ENCODE assay signal across 19 cellular contexts in genomic region chr17:35529868-35530267, GRCh38. TPM values are rescaled to one million over a fixed set of nuclear protein-coding genes. Genes with fewer than 3 reads are reported as not detected.
A peak's percentile ranks its signal among the peaks of the same experiment; 100 is the strongest.
DNase-seq lines count a peak whose midpoint lies in the region; ATAC-seq lines count a peak whose summit lies in the region.
"Had no signal": no experiment of that assay in that cellular context is flagged by ENCODE, and none has a peak within 500 bp of the region (broad histone marks: within the 10 kb centered on the region; RNA-seq: fewer than 3 reads in every experiment).

No MANE protein-coding gene starts in this region.

- peak overlapping the region; percentile 37 for H3K27ac Mint-ChIP-seq in activated naive CD4-positive, alpha-beta T cell treated with anti-CD3 and anti-CD28 coated beads, Interleukin-2, amount 50 U/mL, for 24 hours
- H3K27ac Mint-ChIP-seq in activated CD4-positive, alpha-beta memory T cell treated with anti-CD3 and anti-CD28 coated beads for 36 hours = peak overlapping the region; percentile 80
- peak overlapping the region; percentile 85 for H3K27ac Mint-ChIP-seq in activated naive CD8-positive, alpha-beta T cell treated with anti-CD3 and anti-CD28 coated beads, Interleukin-2, amount 50 U/mL, for 24 hours
- H3K27ac Mint-ChIP-seq in stimulated activated naive CD8-positive, alpha-beta T cell treated with anti-CD3 and anti-CD28 coated beads, Interleukin-15, amount 100 ng/mL, for 72 hours = peak overlapping the region; percentile 49 to 59

- peaks cover 87% of the 10 kb centered on the region for H3K4me1 Mint-ChIP-seq in activated naive CD4-positive, alpha-beta T cell treated with anti-CD3 and anti-CD28 coated beads, Interleukin-2, amount 50 U/mL, for 24 hours
- H3K4me1 Mint-ChIP-seq in activated CD4-positive, alpha-beta memory T cell treated with anti-CD3 and anti-CD28 coated beads for 36 hours (ENCODE audit: low read depth) = peaks cover 75% of the 10 kb centered on the region
- H3K4me1 Mint-ChIP-seq in activated naive CD8-positive, alpha-beta T cell treated with anti-CD3 and anti-CD28 coated beads, Interleukin-2, amount 50 U/mL, for 24 hours = peaks cover 78% of the 10 kb centered on the region
- H3K4me1 Mint-ChIP-seq in stimulated activated naive CD8-positive, alpha-beta T cell treated with anti-CD3 and anti-CD28 coated beads, Interleukin-15, amount 100 ng/mL, for 72 hours = peaks cover 76% of the 10 kb centered on the region

- intact Hi-C loops in activated CD4-positive, alpha-beta memory T cell treated with anti-CD3 and anti-CD28 coated beads for 36 hours (cut with micrococcal nuclease) = no loop called here

- CTCF ChIA-PET in activated CD4-positive, alpha-beta memory T cell treated with anti-CD3 and anti-CD28 coated beads for 36 hours (lab: Charles Lee) = interaction anchor here (0.6 to 0.9 kb wide), 2 partner anchors 9 to 275 kb away, joined by 3 to 8 read pairs; no protein-coding TSS in a partner anchor

- no peak for ATAC-seq in activated naive CD8-positive, alpha-beta T cell treated with anti-CD3 and anti-CD28 coated beads, Interleukin-2, amount 50 U/mL, for 24 hours
- peak; percentile 59 for ATAC-seq in stimulated activated naive CD8-positive, alpha-beta T cell treated with anti-CD3 and anti-CD28 coated beads, Interleukin-15, amount 100 ng/mL, for 72 hours
- ATAC-seq: HepG2 had no signal

- H3K27me3 Mint-ChIP-seq in activated naive CD4-positive, alpha-beta T cell treated with anti-CD3 and anti-CD28 coated beads, Interleukin-2, amount 50 U/mL, for 24 hours = no peaks in the 10 kb centered on the region
- no peaks in the 10 kb centered on the region for H3K27me3 Mint-ChIP-seq in activated CD4-positive, alpha-beta memory T cell treated with anti-CD3 and anti-CD28 coated beads for 36 hours
- H3K27me3 Mint-ChIP-seq in activated naive CD8-positive, alpha-beta T cell treated with anti-CD3 and anti-CD28 coated beads, Interleukin-2, amount 50 U/mL, for 24 hours = no peaks in the 10 kb centered on the region
- H3K27me3 Mint-ChIP-seq in stimulated activated naive CD8-positive, alpha-beta T cell treated with anti-CD3 and anti-CD28 coated beads, Interleukin-15, amount 100 ng/mL, for 72 hours = no peaks in the 10 kb centered on the region

- H3K9me3 Mint-ChIP-seq in activated naive CD4-positive, alpha-beta T cell treated with anti-CD3 and anti-CD28 coated beads, Interleukin-2, amount 50 U/mL, for 24 hours = no peaks in the 10 kb centered on the region
- H3K9me3 Mint-ChIP-seq in activated CD4-positive, alpha-beta memory T cell treated with anti-CD3 and anti-CD28 coated beads for 36 hours = peaks cover 8% of the 10 kb centered on the region
- H3K9me3 Mint-ChIP-seq in activated naive CD8-positive, alpha-beta T cell treated with anti-CD3 and anti-CD28 coated beads, Interleukin-2, amount 50 U/mL, for 24 hours = peaks cover 4% of the 10 kb centered on the region
- H3K9me3 Mint-ChIP-seq in stimulated activated naive CD8-positive, alpha-beta T cell treated with anti-CD3 and anti-CD28 coated beads, Interleukin-15, amount 100 ng/mL, for 72 hours = peaks cover 0 to 6% of the 10 kb centered on the region in 2 donors

- no peak overlapping the region for H3K4me3 Mint-ChIP-seq in activated naive CD4-positive, alpha-beta T cell treated with anti-CD3 and anti-CD28 coated beads, Interleukin-2, amount 50 U/mL, for 24 hours
- H3K4me3 Mint-ChIP-seq in activated CD4-positive, alpha-beta memory T cell treated with anti-CD3 and anti-CD28 coated beads for 36 hours = no peak overlapping the region
- H3K4me3 Mint-ChIP-seq in activated naive CD8-positive, alpha-beta T cell treated with anti-CD3 and anti-CD28 coated beads, Interleukin-2, amount 50 U/mL, for 24 hours = peak overlapping the region; percentile 68
- peak overlapping the region; percentile 35 to 86 for H3K4me3 Mint-ChIP-seq in stimulated activated naive CD8-positive, alpha-beta T cell treated with anti-CD3 and anti-CD28 coated beads, Interleukin-15, amount 100 ng/mL, for 72 hours
- H3K4me3 Mint-ChIP-seq: CD14-positive monocyte had no signal

- no peak for DNase-seq in activated naive CD4-positive, alpha-beta T cell (lab: John Stamatoyannopoulos, UW)
- DNase-seq in activated CD4-positive, alpha-beta memory T cell treated with anti-CD3 and anti-CD28 coated beads for 36 hours = no peak
- DNase-seq in activated naive CD8-positive, alpha-beta T cell treated with anti-CD3 and anti-CD28 coated beads, Interleukin-2, amount 50 U/mL, for 24 hours = no peak
- DNase-seq in stimulated activated naive CD8-positive, alpha-beta T cell treated with anti-CD3 and anti-CD28 coated beads, Interleukin-15, amount 100 ng/mL, for 72 hours = no peak
- no peak for DNase-seq in NCI-H510A treated with DMSO at 0.1 percent for 48 hours (lab: John Stamatoyannopoulos, UW)
- no peak for DNase-seq in NCI-H1092 treated with DMSO at 0.1 percent for 48 hours (lab: John Stamatoyannopoulos, UW)
- DNase-seq: ACHN, AML-193, Calu3, DMS53, NCI-H1048, NCI-H146, NCI-H2081, NCI-H510A had no signal

- peaks cover 18% of the 10 kb centered on the region for H3K36me3 Mint-ChIP-seq in activated naive CD4-positive, alpha-beta T cell treated with anti-CD3 and anti-CD28 coated beads, Interleukin-2, amount 50 U/mL, for 24 hours
- H3K36me3 Mint-ChIP-seq in activated CD4-positive, alpha-beta memory T cell treated with anti-CD3 and anti-CD28 coated beads for 36 hours = peaks cover 39% of the 10 kb centered on the region
- H3K36me3 Mint-ChIP-seq in activated naive CD8-positive, alpha-beta T cell treated with anti-CD3 and anti-CD28 coated beads, Interleukin-2, amount 50 U/mL, for 24 hours (ENCODE audit: low read depth) = peaks cover 54% of the 10 kb centered on the region
- H3K36me3 Mint-ChIP-seq: CD14-positive monocyte had no signal

- POLR2A ChIA-PET in activated CD4-positive, alpha-beta memory T cell treated with anti-CD3 and anti-CD28 coated beads for 36 hours (lab: Charles Lee) = interaction anchor here (2.7 kb wide), 1 partner anchor 157 kb away, joined by 9 read pairs; the partner anchor contains the start of gene SLFN11

RNA-seq across cellular contexts. Expression of gene SLFN12L, which starts 7.6 kb away (rescaled TPM):
- total RNA-seq in activated CD4-positive, alpha-beta memory T cell treated with anti-CD3 and anti-CD28 coated beads for 36 hours = 10 to 100 TPM; 34.5 to 39.0 TPM
- total RNA-seq: HepG2 had no signal

RNA-seq across cellular contexts. Expression of gene SLFN14, which starts 30.8 kb away (rescaled TPM):
- total RNA-seq in activated CD4-positive, alpha-beta memory T cell treated with anti-CD3 and anti-CD28 coated beads for 36 hours = not detected
- total RNA-seq: Calu3, H4, HepG2, M059J had no signal

RNA-seq across cellular contexts. Expression of gene PEX12, which starts 48.5 kb away (rescaled TPM):
- 1 to 10 TPM; 4.9 to 6.0 TPM for total RNA-seq in activated CD4-positive, alpha-beta memory T cell treated with anti-CD3 and anti-CD28 coated beads for 36 hours

RNA-seq across cellular contexts. Expression of gene AP2B1, which starts 57.3 kb away (rescaled TPM):
- total RNA-seq in activated CD4-positive, alpha-beta memory T cell treated with anti-CD3 and anti-CD28 coated beads for 36 hours = 100 to 1,000 TPM; 187 to 192 TPM

Comparison
In these comparisons a context has a peak if more than half of its experiments do, and no peak if none do; other contexts are left out.
1. H3K4me3 Mint-ChIP-seq: peak in activated naive CD8-positive, alpha-beta T cell treated with anti-CD3 and anti-CD28 coated beads, Interleukin-2, amount 50 U/mL, for 24 hours (single experiment) and stimulated activated naive CD8-positive, alpha-beta T cell treated with anti-CD3 and anti-CD28 coated beads, Interleukin-15, amount 100 ng/mL, for 72 hours (2 of 2); none in activated naive CD4-positive, alpha-beta T cell treated with anti-CD3 and anti-CD28 coated beads, Interleukin-2, amount 50 U/mL, for 24 hours (single experiment) and activated CD4-positive, alpha-beta memory T cell treated with anti-CD3 and anti-CD28 coated beads for 36 hours (single experiment).
2. Peak in every context shown above with its lines, with median percentiles within 50 percentile points of each other: H3K27ac Mint-ChIP-seq.